ENCODE assay signal across 9 cellular contexts in the genomic region with DNA sequence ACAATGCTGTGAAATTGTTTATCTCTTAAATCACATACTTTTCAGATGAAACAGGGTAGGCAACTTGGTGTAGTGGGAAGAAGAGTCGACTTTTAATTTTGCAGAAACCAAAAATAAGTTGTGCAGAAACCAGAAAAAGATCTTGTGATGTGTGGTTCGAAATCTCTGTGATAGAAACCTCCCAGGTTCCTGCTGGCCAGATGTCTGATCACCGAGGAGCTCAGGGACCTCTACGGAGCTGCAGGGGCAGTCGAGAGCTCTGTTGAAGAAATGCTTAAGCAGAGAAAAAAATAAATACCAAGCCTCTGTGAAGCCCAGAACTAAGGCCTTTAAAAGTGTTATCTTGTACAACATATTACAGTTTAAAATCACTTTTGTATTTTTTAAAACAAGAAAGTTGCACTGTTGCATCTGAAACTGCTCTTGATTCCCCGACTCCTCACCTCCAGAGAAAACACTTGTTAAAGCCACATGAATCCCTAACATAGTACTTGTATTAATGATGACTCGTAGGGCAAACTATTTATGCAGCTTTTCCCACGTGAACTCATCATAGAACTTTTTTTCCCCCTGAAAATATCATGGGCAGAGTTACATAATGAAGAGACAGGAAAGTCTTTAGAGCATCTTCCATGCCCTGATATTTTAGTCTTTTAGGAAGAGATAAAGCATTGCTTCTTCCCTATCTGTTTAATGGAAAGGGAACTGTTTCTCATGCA. TPM values are rescaled to one million over a fixed set of nuclear protein-coding genes. Genes with fewer than 3 reads are reported as not detected.
DNase-seq lines count a peak whose midpoint lies in the region; ATAC-seq and TF ChIP-seq lines count a peak whose summit lies in the region.
"Had no signal": no experiment of that assay in that cellular context is flagged by ENCODE, and none has a peak within 500 bp of the region (broad histone marks: within the 10 kb centered on the region; RNA-seq: fewer than 3 reads in every experiment).

No MANE protein-coding gene starts in this region.

- DNase-seq in activated CD4-positive, alpha-beta T cell treated with anti-CD3 and anti-CD28 coated beads, Interleukin-2, amount 10 ng/mL, durations not matched to agents 7 days and 5 days = no peak
- no peak for DNase-seq in activated CD4-positive, alpha-beta T cell treated with anti-CD3 and anti-CD28 coated beads, Interleukin-2, amount 50 U/mL, for 4 hours
- no peak for DNase-seq in activated naive CD8-positive, alpha-beta T cell treated with anti-CD3 and anti-CD28 coated beads, Interleukin-2, amount 50 U/mL, for 24 hours
- no peak for DNase-seq in omental fat pad (ENCODE audit: low spot score)
- no peak for DNase-seq in NK-92 treated with Interleukin-12 subunit alpha and Interleukin-12 subunit beta, amount 100 ng/mL, for 24 hours (lab: John Stamatoyannopoulos, UW)
- no peak for DNase-seq in NCI-H2227 (lab: John Stamatoyannopoulos, UW; ENCODE audit: unreplicated experiment)
- DNase-seq: activated T-cell treated with anti-CD3 and anti-CD28 coated beads, Interleukin-2, amount 50 U/mL, for 72 hours had no signal

- H3K4me1 Mint-ChIP-seq in activated CD4-positive, alpha-beta T cell treated with anti-CD3 and anti-CD28 coated beads, Interleukin-2, amount 10 ng/mL, durations not matched to agents 7 days and 5 days = peaks cover 75% of the 10 kb centered on the region
- H3K4me1 Mint-ChIP-seq in activated naive CD8-positive, alpha-beta T cell treated with anti-CD3 and anti-CD28 coated beads, Interleukin-2, amount 50 U/mL, for 24 hours = peaks cover 62% of the 10 kb centered on the region
- H3K4me1 Mint-ChIP-seq in stimulated activated memory B cell treated with anti-CD40 and anti-IgM and Interleukin-4, amounts not matched to agents 10 μg/mL and 1 μg/mL and 100 μg/mL, for 72 hours = peaks cover 44% of the 10 kb centered on the region

- CTCF ChIA-PET in activated CD4-positive, alpha-beta T cell treated with anti-CD3 and anti-CD28 coated beads, Interleukin-2, amount 10 ng/mL, durations not matched to agents 7 days and 5 days (lab: Charles Lee) = interaction anchor here (1.1 kb wide), 1 partner anchor 9 kb away, joined by 3 read pairs; no protein-coding TSS in a partner anchor

- no peaks in the 10 kb centered on the region for H3K27me3 Mint-ChIP-seq in activated CD4-positive, alpha-beta T cell treated with anti-CD3 and anti-CD28 coated beads, Interleukin-2, amount 10 ng/mL, durations not matched to agents 7 days and 5 days
- H3K27me3 Mint-ChIP-seq in activated naive CD8-positive, alpha-beta T cell treated with anti-CD3 and anti-CD28 coated beads, Interleukin-2, amount 50 U/mL, for 24 hours = no peaks in the 10 kb centered on the region
- H3K27me3 Mint-ChIP-seq in stimulated activated memory B cell treated with anti-CD40 and anti-IgM and Interleukin-4, amounts not matched to agents 10 μg/mL and 1 μg/mL and 100 μg/mL, for 72 hours = no peaks in the 10 kb centered on the region

- no peak overlapping the region for H3K4me3 Mint-ChIP-seq in activated CD4-positive, alpha-beta T cell treated with anti-CD3 and anti-CD28 coated beads, Interleukin-2, amount 10 ng/mL, durations not matched to agents 7 days and 5 days
- H3K4me3 Mint-ChIP-seq in activated naive CD8-positive, alpha-beta T cell treated with anti-CD3 and anti-CD28 coated beads, Interleukin-2, amount 50 U/mL, for 24 hours = no peak overlapping the region
- no peak overlapping the region for H3K4me3 Mint-ChIP-seq in stimulated activated memory B cell treated with anti-CD40 and anti-IgM and Interleukin-4, amounts not matched to agents 10 μg/mL and 1 μg/mL and 100 μg/mL, for 72 hours

- H3K9me3 Mint-ChIP-seq in activated CD4-positive, alpha-beta T cell treated with anti-CD3 and anti-CD28 coated beads, Interleukin-2, amount 10 ng/mL, durations not matched to agents 7 days and 5 days = no peaks in the 10 kb centered on the region
- no peaks in the 10 kb centered on the region for H3K9me3 Mint-ChIP-seq in activated naive CD8-positive, alpha-beta T cell treated with anti-CD3 and anti-CD28 coated beads, Interleukin-2, amount 50 U/mL, for 24 hours
- H3K9me3 Mint-ChIP-seq in stimulated activated memory B cell treated with anti-CD40 and anti-IgM and Interleukin-4, amounts not matched to agents 10 μg/mL and 1 μg/mL and 100 μg/mL, for 72 hours = no peaks in the 10 kb centered on the region
- H3K9me3 Mint-ChIP-seq: activated T-cell treated with anti-CD3 and anti-CD28 coated beads, Interleukin-2, amount 50 U/mL, for 72 hours had no signal

- POLR2A ChIA-PET in activated CD4-positive, alpha-beta T cell treated with anti-CD3 and anti-CD28 coated beads, Interleukin-2, amount 10 ng/mL, durations not matched to agents 7 days and 5 days (lab: Charles Lee) = interaction anchor here (0.6 kb wide), 1 partner anchor 132 kb away, joined by 3 read pairs; no protein-coding TSS in a partner anchor

- TF ChIP-seq CTCF in omental fat pad (IDR thresholded peaks at IDR 0.05) = no peak

- H3K36me3 Mint-ChIP-seq in activated CD4-positive, alpha-beta T cell treated with anti-CD3 and anti-CD28 coated beads, Interleukin-2, amount 10 ng/mL, durations not matched to agents 7 days and 5 days (ENCODE audit: low read depth) = peaks cover 47% of the 10 kb centered on the region
- peaks cover 22% of the 10 kb centered on the region for H3K36me3 Mint-ChIP-seq in activated naive CD8-positive, alpha-beta T cell treated with anti-CD3 and anti-CD28 coated beads, Interleukin-2, amount 50 U/mL, for 24 hours (ENCODE audit: low read depth)
- peaks cover 77% of the 10 kb centered on the region for H3K36me3 Mint-ChIP-seq in stimulated activated memory B cell treated with anti-CD40 and anti-IgM and Interleukin-4, amounts not matched to agents 10 μg/mL and 1 μg/mL and 100 μg/mL, for 72 hours

- ATAC-seq in HG02852 (IDR thresholded peaks at IDR 0.05; ENCODE audit: unreplicated experiment) (peak; percentile 55), omental fat pad (ENCODE audit: low FRiP score) (no peak)
- no peak for ATAC-seq in activated naive CD8-positive, alpha-beta T cell treated with anti-CD3 and anti-CD28 coated beads, Interleukin-2, amount 50 U/mL, for 24 hours
- ATAC-seq in stimulated activated memory B cell treated with anti-CD40 and anti-IgM and Interleukin-4, amounts not matched to agents 10 μg/mL and 1 μg/mL and 100 μg/mL, for 72 hours = no peak

- peak overlapping the region; percentile 92 for H3K27ac Mint-ChIP-seq in activated CD4-positive, alpha-beta T cell treated with anti-CD3 and anti-CD28 coated beads, Interleukin-2, amount 10 ng/mL, durations not matched to agents 7 days and 5 days
- peak overlapping the region; percentile 55 for H3K27ac Mint-ChIP-seq in activated naive CD8-positive, alpha-beta T cell treated with anti-CD3 and anti-CD28 coated beads, Interleukin-2, amount 50 U/mL, for 24 hours
- H3K27ac Mint-ChIP-seq in stimulated activated memory B cell treated with anti-CD40 and anti-IgM and Interleukin-4, amounts not matched to agents 10 μg/mL and 1 μg/mL and 100 μg/mL, for 72 hours = peak overlapping the region; percentile 69
- H3K27ac Mint-ChIP-seq: activated T-cell treated with anti-CD3 and anti-CD28 coated beads, Interleukin-2, amount 50 U/mL, for 72 hours had no signal

RNA-seq across cellular contexts. Expression of a gene that starts 51.3 kb away (rescaled TPM):
- not detected for total RNA-seq in activated CD4-positive, alpha-beta T cell treated with anti-CD3 and anti-CD28 coated beads, Interleukin-2, amount 10 ng/mL, durations not matched to agents 7 days and 5 days
- total RNA-seq in omental fat pad = 1 to 10 TPM in 1 of 4 donors, not detected in 3; 1.6 TPM
- total RNA-seq: activated T-cell treated with anti-CD3 and anti-CD28 coated beads, Interleukin-2, amount 50 U/mL, for 72 hours had no signal
